In genomic region chr19:31110331-31110730, GRCh38 we compare ENCODE assay signal across 13 cellular contexts.
DNase-seq lines count a peak whose midpoint lies in the region; ATAC-seq and TF ChIP-seq lines count a peak whose summit lies in the region.
"Had no signal": no experiment of that assay in that cellular context is flagged by ENCODE, and none has a peak within 500 bp of the region (broad histone marks: within the 10 kb centered on the region; RNA-seq: fewer than 3 reads in every experiment).

No MANE protein-coding gene starts in this region.

- H3K4me3 Mint-ChIP-seq in WTC11, result no peak overlapping the region

- TF ChIP-seq CTCF in AG04449 (IDR thresholded peaks at IDR 0.05; ENCODE audit: insufficient read depth, low read length, missing control alignments) (peak; percentile 54), WTC11 (IDR thresholded peaks at IDR 0.05) (no peak), esophagus squamous epithelium (IDR thresholded peaks at IDR 0.05) (peak in 3 of 6 experiments; percentile 6 to 13 (median 8))

- H3K36me3 Mint-ChIP-seq in WTC11, result no peaks in the 10 kb centered on the region
- H3K36me3 Mint-ChIP-seq: natural killer cell treated with Interleukin-12 subunit alpha and Interleukin-12 subunit beta and Interleukin-15 and Interleukin-18, amount 100 ng/mL, for 72 hours had no signal

- intact Hi-C loops in esophagus squamous epithelium (cut with DNase I), result no loop called here

- H3K27ac ChIP-seq in GM23248, result no peak overlapping the region
- H3K27ac ChIP-seq in esophagus squamous epithelium, result no peak overlapping the region

- no peaks in the 10 kb centered on the region for H3K9me2 ChIP-seq in GM23248 (ENCODE audit: insufficient read depth)

- H3K79me2 ChIP-seq in GM23248 (ENCODE audit: insufficient read depth), result no peaks in the 10 kb centered on the region

- WGBS in GM23248 (ENCODE audit: low coverage in 1 of 2, low lambda C conversion rate in 2 of 2, missing lambda C conversion rate in 2 of 2), 2 experiments, result 86% methylated on average over 5 of the region's 5 CpGs
- WGBS in esophagus squamous epithelium, 2 donors, result 42 to 46% methylated on average over 2 to 4 of the region's 5 CpGs

- H3K9me3 Mint-ChIP-seq in WTC11, result no peaks in the 10 kb centered on the region
- H3K9me3 Mint-ChIP-seq: natural killer cell treated with Interleukin-12 subunit alpha and Interleukin-12 subunit beta and Interleukin-15 and Interleukin-18, amount 100 ng/mL, for 72 hours had no signal

- H3K4me1 ChIP-seq in GM23248 (ENCODE audit: insufficient read depth) (peaks cover 21% of the 10 kb centered on the region), esophagus squamous epithelium (no peaks in the 10 kb centered on the region)

- H3F3A ChIP-seq in GM23248 (ENCODE audit: insufficient read depth), result peaks cover 15% of the 10 kb centered on the region

- H3K27me3 Mint-ChIP-seq in WTC11 (ENCODE audit: low read depth), result no peaks in the 10 kb centered on the region

- peaks cover 32% of the 10 kb centered on the region for H3K4me1 Mint-ChIP-seq in WTC11

- H3K4me3 ChIP-seq in AG04449 (ENCODE audit: low read depth, low read length) (no peak overlapping the region), GM23248 (no peak overlapping the region), esophagus squamous epithelium (no peak overlapping the region)

- H3K9me3 ChIP-seq in GM23248 (ENCODE audit: low read depth), result no peaks in the 10 kb centered on the region
- no peaks in the 10 kb centered on the region for H3K9me3 ChIP-seq in esophagus squamous epithelium

- no peak for TF ChIP-seq POLR2A in erythroblast (IDR thresholded peaks at IDR 0.05; ENCODE audit: low read length)
- no peak for TF ChIP-seq POLR2A in esophagus squamous epithelium (IDR thresholded peaks at IDR 0.05)

- no peak overlapping the region for H3K4me2 ChIP-seq in GM23248 (ENCODE audit: unreplicated experiment)

- in situ Hi-C loops in GM23248 (cut with MboI), result no loop called here

- DNase-seq in AG04449 (ENCODE audit: low read depth, low spot score) (no peak), GM23248 (peak; percentile 70), WTC11 (ENCODE audit: low spot score) (peak; percentile 57), iPS-NIHi7 (ENCODE audit: extremely low spot score) (peak; percentile 62), erythroblast (lab: John Stamatoyannopoulos, UW) (no peak), NCI-H524 treated with DMSO at 0.1 percent for 48 hours (lab: John Stamatoyannopoulos, UW) (no peak), esophagus squamous epithelium (lab: John Stamatoyannopoulos, UW) (no peak)
- DNase-seq in NK-92 treated with Interleukin-12 subunit alpha and Interleukin-12 subunit beta, amount 100 ng/mL, for 24 hours (lab: John Stamatoyannopoulos, UW), result no peak
- DNase-seq: activated gamma-delta T cell treated with Interleukin-2 at 50 U/mL for 16 hours, GDM1, NCI-H1436, SW 1271 had no signal

- H3K27ac Mint-ChIP-seq in WTC11, result no peak overlapping the region

- no peak overlapping the region for H3K9ac ChIP-seq in GM23248

- POLR2A ChIA-PET in AG04449 (lab: Yijun Ruan, JAX) (no interaction called here), WTC11 (lab: Charles Lee) (interaction anchor here (1.5 to 2.0 kb wide), 2 partner anchors 11 to 56 kb away, joined by 3 to 5 read pairs; no protein-coding TSS in a partner anchor)

- H2AFZ ChIP-seq in GM23248, result no peak overlapping the region

- no peaks in the 10 kb centered on the region for H4K20me1 ChIP-seq in GM23248 (ENCODE audit: insufficient read depth)

- CTCF ChIA-PET in AG04449 (lab: Yijun Ruan, JAX), result interaction anchor here (0.7 to 3.1 kb wide), 9 partner anchors 9 to 1113 kb away, joined by 3 to 19 read pairs (median 3); no protein-coding TSS in a partner anchor
- CTCF ChIA-PET in WTC11 (lab: Charles Lee), result interaction anchor here (0.6 to 1.5 kb wide), 5 partner anchors 9 to 246 kb away, joined by 3 to 9 read pairs (median 4); no protein-coding TSS in a partner anchor

- no peaks in the 10 kb centered on the region for H3K36me3 ChIP-seq in GM23248 (ENCODE audit: low read depth)
- H3K36me3 ChIP-seq in esophagus squamous epithelium, result no peaks in the 10 kb centered on the region

- H3K27me3 ChIP-seq in GM23248 (replicated peaks; ENCODE audit: insufficient read depth) (no peaks in the 10 kb centered on the region), esophagus squamous epithelium (no peaks in the 10 kb centered on the region)

- ATAC-seq in WTC11, result peak; percentile 90

TF ChIP-seq in WTC11, 78 proteins besides CTCF, POLR2A, EP300 and RAD21:
- TF ChIP-seq JUN (CRISPR knock-in tag; IDR thresholded peaks at IDR 0.05) (no peak), MXD4 (CRISPR knock-in tag; IDR thresholded peaks at IDR 0.05; ENCODE audit: borderline replicate concordance) (no peak), ZMAT4 (CRISPR knock-in tag; IDR thresholded peaks at IDR 0.05) (no peak), EMX1 (CRISPR knock-in tag; IDR thresholded peaks at IDR 0.05) (no peak), ZNF671 (CRISPR knock-in tag; IDR thresholded peaks at IDR 0.05) (no peak), FOXP4 (CRISPR knock-in tag; IDR thresholded peaks at IDR 0.05) (no peak), CREM (CRISPR knock-in tag; IDR thresholded peaks at IDR 0.05) (no peak), SP1 (CRISPR knock-in tag; conservative IDR thresholded peaks at IDR 0.05) (no peak), IRF1 (CRISPR knock-in tag; IDR thresholded peaks at IDR 0.05) (no peak), USF2 (CRISPR knock-in tag; IDR thresholded peaks at IDR 0.05) (no peak), FOXK1 (CRISPR knock-in tag; IDR thresholded peaks at IDR 0.05) (no peak), USF1 (CRISPR knock-in tag; IDR thresholded peaks at IDR 0.05) (no peak), JAZF1 (CRISPR knock-in tag; IDR thresholded peaks at IDR 0.05) (no peak), GRHL2 (CRISPR knock-in tag; IDR thresholded peaks at IDR 0.05; ENCODE audit: insufficient replicate concordance, severe bottlenecking) (no peak), SMAD4 (CRISPR knock-in tag; IDR thresholded peaks at IDR 0.05) (no peak)

Comparison
In these comparisons a context has a peak if more than half of its experiments do, and no peak if none do; other contexts are left out.
1. DNase-seq: peak in GM23248 (single experiment), WTC11 (single experiment) and iPS-NIHi7 (single experiment); none in AG04449 (single experiment), NK-92 treated with Interleukin-12 subunit alpha and Interleukin-12 subunit beta, amount 100 ng/mL, for 24 hours (single experiment), erythroblast (0 of 2), NCI-H524 treated with DMSO at 0.1 percent for 48 hours (single experiment) and esophagus squamous epithelium (single experiment).